ENCODE assay signal across 1 cellular context in genomic region chr1:156160744-156161181, GRCh38.
TF ChIP-seq lines count a peak whose summit lies in the region.

No MANE protein-coding gene starts in this region.

TF ChIP-seq in K562, 482 proteins besides CTCF, POLR2A, EP300 and RAD21 (continued from another document and continues in another):
- peak; percentile 41; the same call in 1 of the 2 replicates for TF ChIP-seq PKNOX1 (IDR thresholded peaks at IDR 0.05)
- TF ChIP-seq ZBTB40 (IDR thresholded peaks at IDR 0.05): no peak
- no peak for TF ChIP-seq ZBTB40 (CRISPR knock-in tag; IDR thresholded peaks at IDR 0.05)
- 0 out of 4 replicates have a peak, but pooled peaks of 1 of the 2 experiments have one; percentile 3 for TF ChIP-seq TEAD1 (CRISPR knock-in tag; IDR thresholded peaks at IDR 0.05)
- no peak for TF ChIP-seq ZNF134 (CRISPR knock-in tag; conservative IDR thresholded peaks at IDR 0.05)
- TF ChIP-seq ETV1 (tag; conservative IDR thresholded peaks at IDR 0.05; ENCODE audit: low read depth): no peak
- no peak for TF ChIP-seq MXD1 (CRISPR knock-in tag; IDR thresholded peaks at IDR 0.05; ENCODE audit: borderline replicate concordance, poor library complexity, severe bottlenecking)
- TF ChIP-seq MAZ (CRISPR knock-in tag; conservative IDR thresholded peaks at IDR 0.05 in 1 of 2, IDR thresholded peaks at IDR 0.05 in 1 of 2): peak; percentile 17 to 47; a peak in 2 of 4 replicates
- TF ChIP-seq FOSL1 (tag; conservative IDR thresholded peaks at IDR 0.05): 0 out of 2 replicates have a peak, but pooled peaks have one; percentile 5
- no peak for TF ChIP-seq HNRNPLL (IDR thresholded peaks at IDR 0.05; ENCODE audit: low read depth, low read length, poor library complexity, severe bottlenecking)
- TF ChIP-seq THRB (CRISPR knock-in tag; conservative IDR thresholded peaks at IDR 0.05): 0 out of 2 replicates have a peak, but pooled peaks have one; percentile 38
- TF ChIP-seq EGR1 (conservative IDR thresholded peaks at IDR 0.05): 0 out of 2 replicates have a peak, but pooled peaks have one; percentile 28
- TF ChIP-seq CEBPG (CRISPR knock-in tag; IDR thresholded peaks at IDR 0.05): no peak
- no peak for TF ChIP-seq CEBPG (tag; conservative IDR thresholded peaks at IDR 0.05 in 1 of 2, IDR thresholded peaks at IDR 0.05 in 1 of 2)
- TF ChIP-seq CTBP1 (IDR thresholded peaks at IDR 0.05; ENCODE audit: borderline replicate concordance): peak; percentile 3; the same call in 1 of the 2 replicates
- no peak for TF ChIP-seq TEAD4 (IDR thresholded peaks at IDR 0.05; ENCODE audit: low read length)
- TF ChIP-seq TEAD4 (CRISPR knock-in tag; IDR thresholded peaks at IDR 0.05; ENCODE audit: borderline replicate concordance): no peak
- TF ChIP-seq BMI1 (IDR thresholded peaks at IDR 0.05; ENCODE audit: low read length): no peak
- TF ChIP-seq TAF1 (IDR thresholded peaks at IDR 0.05; ENCODE audit: control insufficient read depth, extremely low read depth, insufficient read depth, low read length, severe bottlenecking): peak; percentile 40
- no peak for TF ChIP-seq SIX5 (IDR thresholded peaks at IDR 0.05; ENCODE audit: borderline replicate concordance in 1 of 2, insufficient read depth in 1 of 2, low read depth in 1 of 2, low read length in 2 of 2)
- TF ChIP-seq MYNN (IDR thresholded peaks at IDR 0.05): no peak
- TF ChIP-seq MYNN (CRISPR knock-in tag; IDR thresholded peaks at IDR 0.05): no peak
- TF ChIP-seq ZNF583 (CRISPR knock-in tag; IDR thresholded peaks at IDR 0.05): peak; percentile 65; the same call in 1 of the 2 replicates
- 0 out of 2 replicates have a peak, but pooled peaks have one; percentile 19 for TF ChIP-seq SMAD4 (CRISPR knock-in tag; conservative IDR thresholded peaks at IDR 0.05)
- no peak for TF ChIP-seq RFX5 (IDR thresholded peaks at IDR 0.05; ENCODE audit: low read depth, low read length)
- TF ChIP-seq GMEB1 (CRISPR knock-in tag; IDR thresholded peaks at IDR 0.05): no peak
- peak; percentile 64; the same call in 1 of the 2 replicates for TF ChIP-seq ZBTB7A (IDR thresholded peaks at IDR 0.05; ENCODE audit: borderline replicate concordance, control insufficient read depth, low read depth, low read length)
- TF ChIP-seq YY1 (IDR thresholded peaks at IDR 0.05; ENCODE audit: borderline replicate concordance in 1 of 3, control insufficient read depth in 1 of 3, extremely low read depth in 1 of 3, insufficient read depth in 3 of 3, insufficient read length in 1 of 3, insufficient replicate concordance in 2 of 3, low read depth in 1 of 3, low read length in 2 of 3): peak in 1 of 3 experiments; percentile 16
- no peak for TF ChIP-seq CCAR2 (IDR thresholded peaks at IDR 0.05; ENCODE audit: low read depth, low read length)
- TF ChIP-seq PRDM10 (IDR thresholded peaks at IDR 0.05; ENCODE audit: partially characterized antibody): peak; percentile 79
- TF ChIP-seq TAL1 (IDR thresholded peaks at IDR 0.05): no peak
- TF ChIP-seq JUND (IDR thresholded peaks at IDR 0.05; ENCODE audit: borderline replicate concordance, low read depth, low read length): 0 out of 2 replicates have a peak, but pooled peaks have one; percentile 27
- TF ChIP-seq JUND (tag; IDR thresholded peaks at IDR 0.05; ENCODE audit: borderline replicate concordance, low read depth, low read length): no peak
- TF ChIP-seq ZKSCAN1 (IDR thresholded peaks at IDR 0.05; ENCODE audit: low read depth, low read length): no peak
- TF ChIP-seq CBX1 (IDR thresholded peaks at IDR 0.05; ENCODE audit: low read depth): no peak
- TF ChIP-seq SIN3A (IDR thresholded peaks at IDR 0.05; ENCODE audit: borderline replicate concordance in 2 of 2, control insufficient read depth in 1 of 2, low read depth in 2 of 2, low read length in 2 of 2): no peak
- TF ChIP-seq ZC3H4 (CRISPR knock-in tag; IDR thresholded peaks at IDR 0.05; ENCODE audit: borderline replicate concordance): no peak
- 0 out of 2 replicates have a peak, but pooled peaks have one; percentile 26 for TF ChIP-seq ZNF695 (CRISPR knock-in tag; IDR thresholded peaks at IDR 0.05)
- no peak for TF ChIP-seq ZNF584 (CRISPR knock-in tag; IDR thresholded peaks at IDR 0.05; ENCODE audit: low read depth)
- TF ChIP-seq ZNF41 (CRISPR knock-in tag; conservative IDR thresholded peaks at IDR 0.05): 0 out of 2 replicates have a peak, but pooled peaks have one; percentile 19
- TF ChIP-seq MIER1 (IDR thresholded peaks at IDR 0.05; ENCODE audit: low read depth): no peak
- TF ChIP-seq TBL1XR1 (IDR thresholded peaks at IDR 0.05; ENCODE audit: low read length in 2 of 2): 0 out of 4 replicates have a peak, but pooled peaks of 1 of the 2 experiments have one; percentile 24
- 0 out of 2 replicates have a peak, but pooled peaks have one; percentile 6 for TF ChIP-seq NR2C2 (CRISPR knock-in tag; IDR thresholded peaks at IDR 0.05)
- no peak for TF ChIP-seq NR2C2 (tag; IDR thresholded peaks at IDR 0.05)
- TF ChIP-seq ZNF778 (CRISPR knock-in tag; IDR thresholded peaks at IDR 0.05): no peak
- TF ChIP-seq TARDBP (IDR thresholded peaks at IDR 0.05): no peak
- peak in 1 of 2 experiments; percentile 23 for TF ChIP-seq E2F6 (IDR thresholded peaks at IDR 0.05; ENCODE audit: borderline replicate concordance in 1 of 2, extremely low read depth in 1 of 2, insufficient read depth in 1 of 2, insufficient read length in 1 of 2, low read depth in 1 of 2, low read length in 1 of 2, poor library complexity in 1 of 2, severe bottlenecking in 1 of 2)
